ENCODE assay signal across 1 cellular context in genomic region chr16:88662843-88663606, GRCh38.
TF ChIP-seq lines count a peak whose summit lies in the region.

A gene with protein sequence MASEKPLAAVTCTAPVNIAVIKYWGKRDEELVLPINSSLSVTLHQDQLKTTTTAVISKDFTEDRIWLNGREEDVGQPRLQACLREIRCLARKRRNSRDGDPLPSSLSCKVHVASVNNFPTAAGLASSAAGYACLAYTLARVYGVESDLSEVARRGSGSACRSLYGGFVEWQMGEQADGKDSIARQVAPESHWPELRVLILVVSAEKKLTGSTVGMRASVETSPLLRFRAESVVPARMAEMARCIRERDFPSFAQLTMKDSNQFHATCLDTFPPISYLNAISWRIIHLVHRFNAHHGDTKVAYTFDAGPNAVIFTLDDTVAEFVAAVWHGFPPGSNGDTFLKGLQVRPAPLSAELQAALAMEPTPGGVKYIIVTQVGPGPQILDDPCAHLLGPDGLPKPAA (minus strand): TSS chr16:88663091. CDS start chr16:88663080, 11 bp downstream.

TF ChIP-seq in IMR-90, 13 proteins besides CTCF, POLR2A, EP300 and RAD21 (continued from another document):
- TF ChIP-seq USF2 (IDR thresholded peaks at IDR 0.05; ENCODE audit: low read depth, low read length) (peak; percentile 71), RCOR1 (IDR thresholded peaks at IDR 0.05; ENCODE audit: insufficient replicate concordance, low read length) (no peak), MAFK (IDR thresholded peaks at IDR 0.05; ENCODE audit: low read depth, low read length) (no peak), CEBPB (IDR thresholded peaks at IDR 0.05; ENCODE audit: low read depth, low read length) (no peak)
